1 cellular context compared by ENCODE assay signal in genomic region chr17:81034168-81034777, GRCh38.
TF ChIP-seq lines count a peak whose summit lies in the region.

No MANE protein-coding gene starts in this region.

TF ChIP-seq in HEK293, 187 proteins besides CTCF, POLR2A, EP300 and RAD21 (continued from another document and continues in another):
- no peak for TF ChIP-seq ZNF555 (tag by site-specific recombination; conservative IDR thresholded peaks at IDR 0.05)
- TF ChIP-seq ATF2 (tag by site-specific recombination; IDR thresholded peaks at IDR 0.05; ENCODE audit: low read depth), result no peak
- TF ChIP-seq ZNF48 (tag by site-specific recombination; IDR thresholded peaks at IDR 0.05), result no peak
- no peak for TF ChIP-seq KLF1 (tag by site-specific recombination; IDR thresholded peaks at IDR 0.05)
- no peak for TF ChIP-seq ZNF830 (tag by site-specific recombination; IDR thresholded peaks at IDR 0.05; ENCODE audit: low read depth)
- TF ChIP-seq ZNF146 (tag by site-specific recombination; IDR thresholded peaks at IDR 0.05), result no peak; the same call in 1 of the 2 replicates
- no peak for TF ChIP-seq ZBTB17 (tag by site-specific recombination; IDR thresholded peaks at IDR 0.05)
- no peak for TF ChIP-seq KLF17 (tag by site-specific recombination; IDR thresholded peaks at IDR 0.05)
- no peak for TF ChIP-seq GFI1B (tag by site-specific recombination; IDR thresholded peaks at IDR 0.05)
- no peak for TF ChIP-seq ZNF510 (tag by site-specific recombination; IDR thresholded peaks at IDR 0.05; ENCODE audit: insufficient replicate concordance)
- no peak for TF ChIP-seq ZNF624 (tag by site-specific recombination; IDR thresholded peaks at IDR 0.05)
- TF ChIP-seq PRDM10 (tag by site-specific recombination; IDR thresholded peaks at IDR 0.05), result peak; percentile 27; the same call in 1 of the 2 replicates
- no peak for TF ChIP-seq ZNF423 (tag by site-specific recombination; IDR thresholded peaks at IDR 0.05)
- TF ChIP-seq SALL2 (tag by site-specific recombination; IDR thresholded peaks at IDR 0.05; ENCODE audit: borderline replicate concordance), result no peak
- peak; percentile 16; the same call in 1 of the 2 replicates for TF ChIP-seq PATZ1 (tag by site-specific recombination; IDR thresholded peaks at IDR 0.05)
- TF ChIP-seq ZNF155 (tag by site-specific recombination; IDR thresholded peaks at IDR 0.05), result no peak
- no peak for TF ChIP-seq ZNF416 (tag by site-specific recombination; IDR thresholded peaks at IDR 0.05)
- 0 out of 2 replicates have a peak, but pooled peaks have one; percentile 18 for TF ChIP-seq ZNF366 (tag by site-specific recombination; conservative IDR thresholded peaks at IDR 0.05)
- TF ChIP-seq PRDM6 (tag by site-specific recombination; IDR thresholded peaks at IDR 0.05), result no peak
- no peak for TF ChIP-seq EGR2 (tag by site-specific recombination; IDR thresholded peaks at IDR 0.05; ENCODE audit: low read depth)
- peak; percentile 81 for TF ChIP-seq ZNF335 (tag by site-specific recombination; conservative IDR thresholded peaks at IDR 0.05)
- no peak for TF ChIP-seq ZNF184 (tag by site-specific recombination; IDR thresholded peaks at IDR 0.05)
- peak; percentile 31; the same call in 1 of the 2 replicates for TF ChIP-seq ZNF398 (tag by site-specific recombination; IDR thresholded peaks at IDR 0.05)
- no peak for TF ChIP-seq ZFHX2 (tag by site-specific recombination; conservative IDR thresholded peaks at IDR 0.05)
- peak; percentile 46 for TF ChIP-seq SP3 (tag by site-specific recombination; IDR thresholded peaks at IDR 0.05)
- TF ChIP-seq ELK4 (IDR thresholded peaks at IDR 0.05; ENCODE audit: borderline replicate concordance, low read depth, low read length), result no peak
- no peak for TF ChIP-seq REPIN1 (tag by site-specific recombination; IDR thresholded peaks at IDR 0.05; ENCODE audit: low read depth)
- TF ChIP-seq ZNF174 (tag by site-specific recombination; IDR thresholded peaks at IDR 0.05), result no peak
- TF ChIP-seq ZNF670 (tag by site-specific recombination; IDR thresholded peaks at IDR 0.05; ENCODE audit: low read depth), result no peak
- TF ChIP-seq SP2 (tag by site-specific recombination; IDR thresholded peaks at IDR 0.05), result peak; percentile 63
- TF ChIP-seq GLIS1 (tag by site-specific recombination; IDR thresholded peaks at IDR 0.05), result peak; percentile 16; the same call in 1 of the 2 replicates
- no peak for TF ChIP-seq ZNF266 (tag by site-specific recombination; IDR thresholded peaks at IDR 0.05; ENCODE audit: low read depth)
- TF ChIP-seq ZNF629 (tag by site-specific recombination; IDR thresholded peaks at IDR 0.05), result no peak
- no peak for TF ChIP-seq ZNF112 (tag by site-specific recombination; IDR thresholded peaks at IDR 0.05)
- TF ChIP-seq PRDM4 (tag by site-specific recombination; IDR thresholded peaks at IDR 0.05), result no peak
- no peak for TF ChIP-seq INSM2 (tag by site-specific recombination; IDR thresholded peaks at IDR 0.05)
- no peak for TF ChIP-seq ZSCAN18 (tag by site-specific recombination; IDR thresholded peaks at IDR 0.05)
- TF ChIP-seq ZBTB48 (tag by site-specific recombination; IDR thresholded peaks at IDR 0.05), result peak; percentile 61
